11 cellular contexts compared by ENCODE assay signal in the genomic region with DNA sequence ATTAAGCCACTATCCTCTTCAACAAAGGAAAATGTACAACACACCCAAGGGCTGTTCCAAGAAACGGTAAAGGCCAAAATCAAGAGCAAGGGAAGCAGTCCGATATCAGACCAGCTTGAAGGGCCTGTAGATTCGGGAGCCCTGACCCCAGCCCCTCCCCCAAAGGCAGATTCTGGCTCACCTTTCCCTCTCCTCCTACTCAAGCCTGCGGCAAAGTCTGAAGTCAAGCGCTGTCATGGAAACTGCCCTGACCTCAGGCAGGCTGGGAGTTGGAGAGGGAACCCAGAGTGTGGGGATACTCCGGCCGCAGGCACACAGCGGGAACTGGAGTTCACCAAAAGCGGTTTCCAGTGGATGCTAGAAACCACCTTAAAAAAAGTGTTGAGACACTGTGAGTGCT. TPM values are rescaled to one million over a fixed set of nuclear protein-coding genes. Genes with fewer than 3 reads are reported as not detected.
DNase-seq lines count a peak whose midpoint lies in the region; TF ChIP-seq lines count a peak whose summit lies in the region.
"Had no signal": no experiment of that assay in that cellular context is flagged by ENCODE, and none has a peak within 500 bp of the region (broad histone marks: within the 10 kb centered on the region; RNA-seq: fewer than 3 reads in every experiment).

No MANE protein-coding gene starts in this region.

- H2BK120ac ChIP-seq in trophoblast cell (ENCODE audit: insufficient read depth, low read length, poor library complexity), result no peak overlapping the region

- H3K79me1 ChIP-seq in trophoblast cell (ENCODE audit: low read length), result peaks cover 10% of the 10 kb centered on the region

- peak overlapping the region; percentile 69 for H3K27ac Mint-ChIP-seq in activated CD4-positive, alpha-beta T cell treated with anti-CD3 and anti-CD28 coated beads, Interleukin-2, amount 10 ng/mL, durations not matched to agents 24 days and 14 days
- H3K27ac Mint-ChIP-seq in chondrocyte (ENCODE audit: unreplicated experiment), result no peak overlapping the region

- peak overlapping the region; percentile 100 for H3K4ac ChIP-seq in trophoblast cell (ENCODE audit: low read depth, low read length)

- no peak overlapping the region for H4K8ac ChIP-seq in trophoblast cell (ENCODE audit: low read depth, low read length)

- no peak overlapping the region for H2AK5ac ChIP-seq in trophoblast cell (ENCODE audit: low read length)

- peaks cover 19% of the 10 kb centered on the region for H3K79me2 ChIP-seq in trophoblast cell (ENCODE audit: control insufficient read depth, insufficient read depth, low read length, poor library complexity)

- no peak overlapping the region for H3K27ac ChIP-seq in trophoblast cell (ENCODE audit: low read depth, low read length)

- peaks cover 5% of the 10 kb centered on the region for H3K4me1 ChIP-seq in NT2/D1 (ENCODE audit: insufficient read depth, insufficient read length)
- H3K4me1 ChIP-seq in trophoblast cell (ENCODE audit: control insufficient read depth in 1 of 2, insufficient read depth in 2 of 2, low read length in 2 of 2), result peaks cover 4 to 5% of the 10 kb centered on the region in 2 experiments

- no peak overlapping the region for H3K18ac ChIP-seq in trophoblast cell (ENCODE audit: low read length)

- H3K4me1 Mint-ChIP-seq in activated CD4-positive, alpha-beta T cell treated with anti-CD3 and anti-CD28 coated beads, Interleukin-2, amount 10 ng/mL, durations not matched to agents 24 days and 14 days, result peaks cover 17% of the 10 kb centered on the region
- peaks cover 50% of the 10 kb centered on the region for H3K4me1 Mint-ChIP-seq in chondrocyte (ENCODE audit: low read depth)

- no peak for TF ChIP-seq CTCF in chondrocyte (IDR thresholded peaks at IDR 0.05)

- H3K4me3 Mint-ChIP-seq in activated CD4-positive, alpha-beta T cell treated with anti-CD3 and anti-CD28 coated beads, Interleukin-2, amount 10 ng/mL, durations not matched to agents 24 days and 14 days, result peak overlapping the region; percentile 88
- peak overlapping the region; percentile 80 for H3K4me3 Mint-ChIP-seq in chondrocyte (ENCODE audit: unreplicated experiment)

- H3K4me3 ChIP-seq in NT2/D1 (ENCODE audit: insufficient read length, low read depth) (no peak overlapping the region), trophoblast cell (ENCODE audit: low read depth, low read length) (no peak overlapping the region)

- H3K14ac ChIP-seq in trophoblast cell (ENCODE audit: low read length), result no peak overlapping the region

- H3K4me2 ChIP-seq in trophoblast cell (ENCODE audit: low read length), result peak overlapping the region; percentile 1

- no peaks in the 10 kb centered on the region for H3K9me3 Mint-ChIP-seq in activated CD4-positive, alpha-beta T cell treated with anti-CD3 and anti-CD28 coated beads, Interleukin-2, amount 10 ng/mL, durations not matched to agents 24 days and 14 days
- H3K9me3 Mint-ChIP-seq in chondrocyte (ENCODE audit: low read depth), result no peaks in the 10 kb centered on the region

- H3K36me3 Mint-ChIP-seq in activated CD4-positive, alpha-beta T cell treated with anti-CD3 and anti-CD28 coated beads, Interleukin-2, amount 10 ng/mL, durations not matched to agents 24 days and 14 days (ENCODE audit: low read depth), result peaks cover 56% of the 10 kb centered on the region
- peaks cover 20% of the 10 kb centered on the region for H3K36me3 Mint-ChIP-seq in chondrocyte (ENCODE audit: low read depth)

- DNase-seq in activated CD4-positive, alpha-beta T cell treated with anti-CD3 and anti-CD28 coated beads, Interleukin-2, amount 10 ng/mL, durations not matched to agents 24 days and 14 days, result no peak
- DNase-seq in activated CD4-positive, alpha-beta T cell treated with anti-CD3 and anti-CD28 coated beads, Interleukin-2, amount 50 U/mL, for 4 hours, result no peak
- DNase-seq in NT2/D1 (ENCODE audit: low read depth, low spot score) (no peak), chondrocyte (ENCODE audit: low spot score) (no peak), trophoblast cell (no peak), NCI-H82 treated with DMSO at 0.1 percent for 48 hours (lab: John Stamatoyannopoulos, UW; ENCODE audit: unreplicated experiment) (no peak), NCI-H774 (lab: John Stamatoyannopoulos, UW) (no peak), hepatic stellate cell (ENCODE audit: low spot score) (no peak)
- DNase-seq: SHP77 treated with DMSO at 0.1 percent for 48 hours had no signal

- H4K91ac ChIP-seq in trophoblast cell (ENCODE audit: low read depth, low read length), result no peak overlapping the region

- no peak overlapping the region for H2AFZ ChIP-seq in trophoblast cell (ENCODE audit: insufficient read depth, low read length, poor library complexity)

- H3K36me3 ChIP-seq in NT2/D1 (ENCODE audit: insufficient read depth, insufficient read length, low read length) (peaks cover 75% of the 10 kb centered on the region), trophoblast cell (ENCODE audit: control insufficient read depth in 1 of 2, insufficient read depth in 2 of 2, low read length in 2 of 2) (peaks cover 57 to 61% of the 10 kb centered on the region in 2 experiments)

- no peak overlapping the region for H2BK12ac ChIP-seq in trophoblast cell (ENCODE audit: low read length)

- WGBS in trophoblast cell (ENCODE audit: extremely low coverage, insufficient coverage, insufficient read length), result no CpG with 5 or more reads among the region's 9 CpGs

- H3K9me3 ChIP-seq in NT2/D1 (ENCODE audit: insufficient read depth, low read length), result no peaks in the 10 kb centered on the region
- peaks cover 6% of the 10 kb centered on the region for H3K9me3 ChIP-seq in trophoblast cell (ENCODE audit: insufficient read depth, low read depth, low read length)
- H3K9me3 ChIP-seq: sigmoid colon had no signal

- peak overlapping the region; percentile 99 for H3K9ac ChIP-seq in NT2/D1 (ENCODE audit: insufficient read length, low read depth)
- no peak overlapping the region for H3K9ac ChIP-seq in trophoblast cell (ENCODE audit: low read length)

- no peak overlapping the region for H4K12ac ChIP-seq in trophoblast cell (ENCODE audit: low read depth, low read length)

- H2BK5ac ChIP-seq in trophoblast cell (ENCODE audit: low read depth, low read length, poor library complexity), result no peak overlapping the region

- H3K27me3 ChIP-seq in NT2/D1 (ENCODE audit: insufficient read depth, insufficient read length), result no peaks in the 10 kb centered on the region
- H3K27me3 ChIP-seq in trophoblast cell (ENCODE audit: insufficient read depth, low read length), result no peaks in the 10 kb centered on the region
- H3K27me3 ChIP-seq: sigmoid colon had no signal

- intact Hi-C loops in activated CD4-positive, alpha-beta T cell treated with anti-CD3 and anti-CD28 coated beads, Interleukin-2, amount 10 ng/mL, durations not matched to agents 24 days and 14 days (cut with micrococcal nuclease), result loop anchor here (2.0 kb wide), 1 partner anchor 133 kb away; a partner anchor contains a TSS

- no peaks in the 10 kb centered on the region for H3K27me3 Mint-ChIP-seq in activated CD4-positive, alpha-beta T cell treated with anti-CD3 and anti-CD28 coated beads, Interleukin-2, amount 10 ng/mL, durations not matched to agents 24 days and 14 days
- no peaks in the 10 kb centered on the region for H3K27me3 Mint-ChIP-seq in chondrocyte (ENCODE audit: low read depth)

- H3K23ac ChIP-seq in trophoblast cell (ENCODE audit: low read length), result no peak overlapping the region

RNA-seq across cellular contexts. Expression of a gene that starts 1.8 kb away (rescaled TPM):
- 254 and 264 TPM in 2 replicates for total RNA-seq in activated CD4-positive, alpha-beta T cell treated with anti-CD3 and anti-CD28 coated beads, Interleukin-2, amount 10 ng/mL, durations not matched to agents 24 days and 14 days
- total RNA-seq in chondrocyte, result 56.0 to 73.7 TPM (median 59.8 TPM) in 3 replicates
- 110 and 112 TPM in 2 replicates for polyA plus RNA-seq in trophoblast cell (2013)

RNA-seq across cellular contexts. Expression of a gene that starts 1.9 kb away (rescaled TPM):
- total RNA-seq in activated CD4-positive, alpha-beta T cell treated with anti-CD3 and anti-CD28 coated beads, Interleukin-2, amount 10 ng/mL, durations not matched to agents 24 days and 14 days, result 132 and 135 TPM in 2 replicates
- 120 to 132 TPM (median 122 TPM) in 3 replicates for total RNA-seq in chondrocyte
- 320 and 330 TPM in 2 replicates for polyA plus RNA-seq in trophoblast cell (2013)

RNA-seq across cellular contexts. Expression of a gene that starts 12.4 kb away (rescaled TPM):
- total RNA-seq in activated CD4-positive, alpha-beta T cell treated with anti-CD3 and anti-CD28 coated beads, Interleukin-2, amount 10 ng/mL, durations not matched to agents 24 days and 14 days, result 0.30 and 0.40 TPM in 2 replicates
- total RNA-seq in chondrocyte, result 0.48 to 1.3 TPM (median 1.3 TPM) in 3 replicates
- polyA plus RNA-seq in trophoblast cell (2013), result 27.1 and 28.5 TPM in 2 replicates
- polyA plus RNA-seq: keratinocyte had no signal

RNA-seq across cellular contexts. Expression of a gene that starts 18.5 kb away (rescaled TPM):
- 697 and 714 TPM in 2 replicates for total RNA-seq in activated CD4-positive, alpha-beta T cell treated with anti-CD3 and anti-CD28 coated beads, Interleukin-2, amount 10 ng/mL, durations not matched to agents 24 days and 14 days
- total RNA-seq in chondrocyte, result 452 to 481 TPM (median 476 TPM) in 3 replicates
- 397 and 403 TPM in 2 replicates for polyA plus RNA-seq in trophoblast cell (2013)

RNA-seq across cellular contexts. Expression of a gene that starts 21.6 kb away (rescaled TPM):
- 43.0 and 46.5 TPM in 2 replicates for total RNA-seq in activated CD4-positive, alpha-beta T cell treated with anti-CD3 and anti-CD28 coated beads, Interleukin-2, amount 10 ng/mL, durations not matched to agents 24 days and 14 days
- total RNA-seq in chondrocyte, result 28.5 to 32.5 TPM (median 28.8 TPM) in 3 replicates
- polyA plus RNA-seq in trophoblast cell (2013), result 27.8 and 28.9 TPM in 2 replicates
